24 cellular contexts compared by ENCODE assay signal in genomic region chr11:35626511-35626910, GRCh38. TPM values are rescaled to one million over a fixed set of nuclear protein-coding genes. Genes with fewer than 3 reads are reported as not detected.
DNase-seq lines count a peak whose midpoint lies in the region; ATAC-seq and TF ChIP-seq lines count a peak whose summit lies in the region.
"Had no signal": no experiment of that assay in that cellular context is flagged by ENCODE, and none has a peak within 500 bp of the region (broad histone marks: within the 10 kb centered on the region; RNA-seq: fewer than 3 reads in every experiment).

No MANE protein-coding gene starts in this region.

- TF ChIP-seq CTCF in IMR-90 (conservative IDR thresholded peaks at IDR 0.05; ENCODE audit: low read depth, low read length) (no peak), glutamatergic neuron (IDR thresholded peaks at IDR 0.05; ENCODE audit: partially characterized antibody, unreplicated experiment) (no peak), nephron progenitor cell (IDR thresholded peaks at IDR 0.05) (no peak), ascending aorta (IDR thresholded peaks at IDR 0.05) (no peak)

- in situ Hi-C loops in IMR-90 (cut with MboI; ENCODE audit: low sequenced_read_pairs): no loop called here

- H3K4ac ChIP-seq in IMR-90 (ENCODE audit: low read depth, low read length): peak overlapping the region; percentile 49; the same call in 1 of the 2 replicates

- H2AK9ac ChIP-seq in IMR-90 (replicated peaks; ENCODE audit: low read depth, low read length, poor library complexity): no peak overlapping the region

- H3K4me3 Mint-ChIP-seq in glutamatergic neuron (ENCODE audit: unreplicated experiment) (no peak overlapping the region), nephron progenitor cell (no peak overlapping the region)
- H3K4me3 Mint-ChIP-seq: CD4-positive, alpha-beta T cell; CD8-positive, alpha-beta memory T cell; HFFc6 had no signal

- H3K4me1 Mint-ChIP-seq in glutamatergic neuron (ENCODE audit: low read depth, unreplicated experiment): peaks cover 24% of the 10 kb centered on the region
- H3K4me1 Mint-ChIP-seq in nephron progenitor cell: peaks cover 33% of the 10 kb centered on the region
- H3K4me1 Mint-ChIP-seq: CD14-positive monocyte; CD8-positive, alpha-beta memory T cell had no signal

- H3K9me3 ChIP-seq in IMR-90 (ENCODE audit: control insufficient read depth, insufficient read depth, low read length): no peaks in the 10 kb centered on the region
- no peaks in the 10 kb centered on the region for H3K9me3 ChIP-seq in ascending aorta
- H3K9me3 ChIP-seq: A549; BE2C; BLaER1 treated with 17β-estradiol and CSF1 and Interleukin-3, amounts not matched to agents 10 nM and 100 nM; HAP-1 had no signal

- TF ChIP-seq POLR2A in IMR-90 (IDR thresholded peaks at IDR 0.05; ENCODE audit: low read depth, low read length): no peak

- no TSS peak for BruUV-seq in IMR-90 (replicated peaks; lab: Mats Ljungman, UMichigan)

- dilution Hi-C loops in IMR-90 (cut with HindIII; ENCODE audit: low sequenced_read_pairs, unreplicated experiment): no loop called here

- peaks cover 3 to 16% of the 10 kb centered on the region in 2 experiments; a peak in 3 of 4 replicates for H3K79me1 ChIP-seq in IMR-90 (ENCODE audit: low read depth in 1 of 2, low read length in 2 of 2)

- H3K36me3 Mint-ChIP-seq in glutamatergic neuron (ENCODE audit: unreplicated experiment) (no peaks in the 10 kb centered on the region), nephron progenitor cell (ENCODE audit: low read depth) (peaks cover 5% of the 10 kb centered on the region)
- H3K36me3 Mint-ChIP-seq: CD14-positive monocyte; CD8-positive, alpha-beta memory T cell had no signal

- H2BK20ac ChIP-seq in IMR-90 (ENCODE audit: low read depth, low read length): peak overlapping the region; percentile 45; the same call in 1 of the 2 replicates

- no peak overlapping the region for H4K91ac ChIP-seq in IMR-90 (ENCODE audit: insufficient read depth, low read depth, low read length)

- no peak overlapping the region for H3K56ac ChIP-seq in IMR-90 (ENCODE audit: extremely low read depth, insufficient read depth, low read length)

- intact Hi-C loops in IMR-90 (cut with micrococcal nuclease): loop anchor here (10.0 kb wide), 1 partner anchor 98 kb away; no protein-coding TSS in a partner anchor
- intact Hi-C loops in ascending aorta (cut with DNase I): no loop called here

- H2BK15ac ChIP-seq in IMR-90 (ENCODE audit: low read depth, low read length): peak overlapping the region; percentile 54; the same call in 1 of the 3 replicates

- POLR2A ChIA-PET in IMR-90 (lab: Charles Lee; ENCODE audit: unreplicated experiment): no interaction called here

- no peak overlapping the region for H3K9ac ChIP-seq in IMR-90 (ENCODE audit: low read depth, low read length)
- H3K9ac ChIP-seq: BLaER1 treated with 17β-estradiol and CSF1 and Interleukin-3, amounts not matched to agents 10 nM and 100 nM had no signal

- DNase-seq in IMR-90 (no peak), amniotic epithelial cell (ENCODE audit: low read depth) (peak; percentile 83), glutamatergic neuron (no peak), nephron progenitor cell (no peak), ascending aorta (ENCODE audit: low spot score in 2 of 2) (no peak)
- DNase-seq in stimulated activated CD4-positive, alpha-beta T cell treated with anti-CD3 and anti-CD28 coated beads, Interleukin-1b, Interleukin-23, amount 100 ng/mL, for 48 hours: no peak
- DNase-seq: 8988T; ACHN; AML-193; BE2C; CD4-positive, alpha-beta T cell; CD8-positive, alpha-beta memory T cell; DMS 273 treated with DMSO at 0.1 percent for 48 hours; DMS79; EL; GDM1; GOT3; HFFc6 had no signal

- H3K9me1 ChIP-seq in IMR-90 (ENCODE audit: insufficient read depth, low read length): peaks cover 16% of the 10 kb centered on the region

- peak overlapping the region; percentile 41 for H3K27ac Mint-ChIP-seq in glutamatergic neuron (ENCODE audit: unreplicated experiment)
- H3K27ac Mint-ChIP-seq in nephron progenitor cell: peak overlapping the region; percentile 3
- H3K27ac Mint-ChIP-seq: CD14-positive monocyte; CD4-positive, alpha-beta T cell; CD8-positive, alpha-beta memory T cell; HFFc6 had no signal

- peak overlapping the region; percentile 26; the same call in 1 of the 2 replicates for H2AK5ac ChIP-seq in IMR-90 (ENCODE audit: low read depth, low read length)

- H3K27me3 Mint-ChIP-seq in glutamatergic neuron (ENCODE audit: unreplicated experiment) (peaks cover 2% of the 10 kb centered on the region), nephron progenitor cell (ENCODE audit: low read depth, poor library complexity) (peaks cover 19% of the 10 kb centered on the region)

- 79% methylated on average over 2 of the region's 2 CpGs; no CpG with 5 or more reads in 1 of the 2 experiments for WGBS in IMR-90 (ENCODE audit: extremely low coverage in 2 of 2, insufficient read length in 1 of 2), 2 experiments

- 0 out of 2 replicates have a peak overlapping the region, but pooled peaks have one; percentile 13 for H2BK120ac ChIP-seq in IMR-90 (ENCODE audit: low read depth, low read length)

- H3K36me3 ChIP-seq in IMR-90 (ENCODE audit: control insufficient read depth, insufficient read depth, low read length): no peaks in the 10 kb centered on the region
- no peaks in the 10 kb centered on the region for H3K36me3 ChIP-seq in ascending aorta
- H3K36me3 ChIP-seq: BE2C, HAP-1 had no signal

- no peak for TF ChIP-seq RAD21 in IMR-90 (IDR thresholded peaks at IDR 0.05; ENCODE audit: low read length)

- no peak for ATAC-seq in IMR-90 (ENCODE audit: low read depth)
- ATAC-seq in GM21723 (IDR thresholded peaks at IDR 0.05; ENCODE audit: unreplicated experiment): no peak
- ATAC-seq: A549, GM12878 had no signal

- H2AFZ ChIP-seq in IMR-90 (replicated peaks; ENCODE audit: low read length, poor library complexity): no peak overlapping the region

- CTCF ChIA-PET in IMR-90 (lab: Yijun Ruan, JAX): interaction anchor here (0.6 to 1.5 kb wide), 2 partner anchors 196 to 398 kb away, joined by 3 read pairs; no protein-coding TSS in a partner anchor

- H4K20me1 ChIP-seq in IMR-90 (ENCODE audit: insufficient read depth, low read length): no peaks in the 10 kb centered on the region

- H3K9me3 Mint-ChIP-seq in glutamatergic neuron (ENCODE audit: unreplicated experiment) (no peaks in the 10 kb centered on the region), nephron progenitor cell (peaks cover 14% of the 10 kb centered on the region)
- H3K9me3 Mint-ChIP-seq: CD4-positive, alpha-beta T cell; CD8-positive, alpha-beta memory T cell; HFFc6 had no signal

- H3K18ac ChIP-seq in IMR-90 (ENCODE audit: low read depth, low read length): no peak overlapping the region

- peak overlapping the region in 1 of 2 experiments; percentile 5; a peak in 1 of 4 replicates for H4K8ac ChIP-seq in IMR-90 (ENCODE audit: low read depth in 2 of 2, low read length in 2 of 2)

- H3K4me1 ChIP-seq in IMR-90 (ENCODE audit: control insufficient read depth, insufficient read depth, low read length) (peaks cover 19% of the 10 kb centered on the region), ascending aorta (no peaks in the 10 kb centered on the region)
- H3K4me1 ChIP-seq: BE2C had no signal

- no peak overlapping the region for H3K14ac ChIP-seq in IMR-90 (replicated peaks; ENCODE audit: low read depth, low read length)

- H2BK5ac ChIP-seq in IMR-90 (ENCODE audit: low read depth, low read length, poor library complexity, severe bottlenecking): no peak overlapping the region

- H3K27me3 ChIP-seq in IMR-90 (ENCODE audit: control insufficient read depth, insufficient read depth, low read length): no peaks in the 10 kb centered on the region
- H3K27me3 ChIP-seq in ascending aorta: peaks cover 7% of the 10 kb centered on the region
- H3K27me3 ChIP-seq: BE2C; BLaER1 treated with 17β-estradiol and CSF1 and Interleukin-3, amounts not matched to agents 10 nM and 100 nM had no signal

- no peak overlapping the region for H3K27ac ChIP-seq in IMR-90 (ENCODE audit: insufficient read depth, low read length)
- no peak overlapping the region for H3K27ac ChIP-seq in ascending aorta
- H3K27ac ChIP-seq: A549; BLaER1 treated with 17β-estradiol and CSF1 and Interleukin-3, amounts not matched to agents 10 nM and 100 nM had no signal

- H3K4me3 ChIP-seq in IMR-90 (ENCODE audit: insufficient read depth, low read depth, low read length) (no peak overlapping the region), ascending aorta (no peak overlapping the region)
- H3K4me3 ChIP-seq: A549; BLaER1 treated with 17β-estradiol and CSF1 and Interleukin-3, amounts not matched to agents 10 nM and 100 nM; GM12878; HAP-1 had no signal

- no peak overlapping the region for H3K4me2 ChIP-seq in IMR-90 (ENCODE audit: low read depth, low read length)
- H3K4me2 ChIP-seq: A549; BLaER1 treated with 17β-estradiol and CSF1 and Interleukin-3, amounts not matched to agents 10 nM and 100 nM had no signal

- H3K23ac ChIP-seq in IMR-90 (ENCODE audit: low read depth, low read length): no peak overlapping the region

- no peak overlapping the region for H4K5ac ChIP-seq in IMR-90 (ENCODE audit: low read depth, low read length)

TF ChIP-seq in IMR-90, 13 proteins besides CTCF, POLR2A, EP300 and RAD21:
- no peak for TF ChIP-seq BHLHE40 (IDR thresholded peaks at IDR 0.05; ENCODE audit: low read depth, low read length)

RNA-seq across cellular contexts. Expression of gene FJX1, which starts 8.3 kb away (rescaled TPM):
- total RNA-seq in IMR-90 (2012; rRNA removed) (8.1 and 8.4 TPM in 2 replicates), glutamatergic neuron (ENCODE audit: unreplicated experiment) (74.3 TPM), ascending aorta (16.4 TPM)
- 11.2 and 14.2 TPM in 2 replicates for polyA plus RNA-seq in IMR-90 (2012; rRNA removed)
- 16.5 and 30.3 TPM in 2 replicates for polyA plus RNA-seq in IMR-90 (2012; cell fraction: cytosol; rRNA removed)
- 12.9 and 26.1 TPM in 2 replicates for polyA plus RNA-seq in IMR-90 (2012; cell fraction: nucleus; rRNA removed; ENCODE audit: low replicate concordance)
- total RNA-seq: CD4-positive, alpha-beta T cell had no signal
- polyA plus RNA-seq: CD14-positive monocyte; CD8-positive, alpha-beta memory T cell had no signal

RNA-seq across cellular contexts. Expression of gene TRIM44, which starts 36.1 kb away (rescaled TPM):
- total RNA-seq in IMR-90 (2012; rRNA removed) (99.4 and 104 TPM in 2 replicates), glutamatergic neuron (ENCODE audit: unreplicated experiment) (53.3 TPM), ascending aorta (6.1 TPM)
- polyA plus RNA-seq in IMR-90 (2012; rRNA removed): 43.8 and 50.7 TPM in 2 replicates
- polyA plus RNA-seq in IMR-90 (2012; cell fraction: cytosol; rRNA removed): 14.3 and 35.8 TPM in 2 replicates
- polyA plus RNA-seq in IMR-90 (2012; cell fraction: nucleus; rRNA removed; ENCODE audit: low replicate concordance): 14.1 and 56.8 TPM in 2 replicates
